Comparison of ENCODE assay signal across 1 cellular context in the genomic region with DNA sequence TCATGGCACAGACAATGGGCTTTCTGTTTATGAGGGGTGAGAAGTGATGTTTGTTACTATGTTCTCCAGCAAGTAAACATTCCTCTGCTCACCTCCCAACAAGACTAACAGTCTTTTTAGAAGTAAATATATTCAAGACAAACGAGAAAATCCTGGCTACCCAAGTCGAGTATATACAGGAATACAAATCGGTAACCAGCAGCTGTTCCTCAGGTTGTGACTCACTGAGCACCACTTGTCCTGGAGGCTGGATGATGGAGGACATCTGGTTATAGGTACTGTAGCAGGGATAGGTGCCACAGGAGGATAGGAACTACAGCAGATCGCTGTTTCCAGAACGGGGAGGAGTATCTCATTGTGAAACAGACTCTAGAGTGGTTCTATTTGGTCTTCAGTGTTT.
TF ChIP-seq lines count a peak whose summit lies in the region.

No MANE protein-coding gene starts in this region.

TF ChIP-seq in IMR-90, 13 proteins besides CTCF, POLR2A, EP300 and RAD21:
- TF ChIP-seq CHD1 (IDR thresholded peaks at IDR 0.05; ENCODE audit: low read depth, low read length) (no peak), NFE2L2 (IDR thresholded peaks at IDR 0.05; ENCODE audit: low read depth, low read length) (no peak), FOS (IDR thresholded peaks at IDR 0.05; ENCODE audit: low read depth, low read length) (no peak), USF2 (IDR thresholded peaks at IDR 0.05; ENCODE audit: low read depth, low read length) (no peak), RCOR1 (IDR thresholded peaks at IDR 0.05; ENCODE audit: insufficient replicate concordance, low read length) (no peak), MXI1 (IDR thresholded peaks at IDR 0.05; ENCODE audit: borderline replicate concordance, low read depth, low read length) (no peak), CEBPB (IDR thresholded peaks at IDR 0.05; ENCODE audit: low read depth, low read length) (no peak), SMC3 (IDR thresholded peaks at IDR 0.05; ENCODE audit: low read depth, low read length) (no peak), MAFK (IDR thresholded peaks at IDR 0.05; ENCODE audit: low read depth, low read length) (no peak), MAZ (IDR thresholded peaks at IDR 0.05; ENCODE audit: borderline replicate concordance, low read depth, low read length) (no peak), RFX5 (IDR thresholded peaks at IDR 0.05; ENCODE audit: low read depth, low read length) (no peak), BHLHE40 (IDR thresholded peaks at IDR 0.05; ENCODE audit: low read depth, low read length) (no peak)
- TF ChIP-seq, protein P1, sequence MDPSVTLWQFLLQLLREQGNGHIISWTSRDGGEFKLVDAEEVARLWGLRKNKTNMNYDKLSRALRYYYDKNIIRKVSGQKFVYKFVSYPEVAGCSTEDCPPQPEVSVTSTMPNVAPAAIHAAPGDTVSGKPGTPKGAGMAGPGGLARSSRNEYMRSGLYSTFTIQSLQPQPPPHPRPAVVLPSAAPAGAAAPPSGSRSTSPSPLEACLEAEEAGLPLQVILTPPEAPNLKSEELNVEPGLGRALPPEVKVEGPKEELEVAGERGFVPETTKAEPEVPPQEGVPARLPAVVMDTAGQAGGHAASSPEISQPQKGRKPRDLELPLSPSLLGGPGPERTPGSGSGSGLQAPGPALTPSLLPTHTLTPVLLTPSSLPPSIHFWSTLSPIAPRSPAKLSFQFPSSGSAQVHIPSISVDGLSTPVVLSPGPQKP (IDR thresholded peaks at IDR 0.05; ENCODE audit: borderline replicate concordance, low read depth, low read length): no peak
